ENCODE assay signal across 1 cellular context in the genomic region with DNA sequence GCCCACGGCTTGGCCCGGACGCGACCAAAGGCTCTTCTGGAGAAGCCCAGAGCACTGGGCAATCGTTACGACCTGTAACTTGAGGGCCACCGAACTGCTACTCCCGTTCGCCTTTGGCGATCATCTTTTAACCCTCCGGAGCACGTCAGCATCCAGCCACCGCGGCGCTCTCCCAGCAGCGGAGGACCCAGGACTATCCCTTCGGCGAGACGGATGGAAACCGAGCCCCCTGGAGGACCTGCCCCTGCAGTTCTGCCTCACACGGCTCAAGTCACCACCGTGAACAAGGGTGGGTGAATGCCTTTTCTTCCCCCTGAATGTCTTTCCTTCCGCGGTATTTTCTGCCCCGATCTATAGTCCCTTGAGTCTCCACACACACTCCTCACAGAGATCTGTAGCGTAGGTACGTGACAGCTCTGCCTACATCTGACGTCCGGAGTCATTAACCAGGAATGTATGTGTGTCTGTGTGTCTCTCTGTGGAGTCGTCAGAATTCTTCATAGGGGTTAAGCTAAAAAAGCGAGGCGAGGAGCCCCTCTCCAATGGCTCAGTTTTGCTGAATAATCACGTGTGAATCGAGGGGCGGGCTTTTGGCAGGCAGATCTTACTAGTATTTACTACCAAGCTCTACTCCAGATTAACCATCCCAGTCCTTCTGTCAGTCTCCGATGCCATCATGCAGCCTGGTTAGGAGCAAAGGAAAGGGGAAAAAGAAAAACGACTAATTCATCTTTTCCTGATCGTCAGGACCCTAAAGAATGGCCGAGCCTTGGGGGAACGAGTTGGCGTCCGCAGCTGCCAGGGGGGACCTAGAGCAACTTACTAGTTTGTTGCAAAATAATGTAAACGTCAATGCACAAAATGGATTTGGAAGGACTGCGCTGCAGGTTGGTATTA.
TF ChIP-seq lines count a peak whose summit lies in the region.

A gene (plus strand): TSS at position 635 of the 897 bp plus-strand sequence. CDS start 124 bp downstream, at position 759.

TF ChIP-seq in HepG2, 621 proteins besides CTCF, POLR2A, EP300 and RAD21 (continues in another document):
- TF ChIP-seq, protein P1, sequence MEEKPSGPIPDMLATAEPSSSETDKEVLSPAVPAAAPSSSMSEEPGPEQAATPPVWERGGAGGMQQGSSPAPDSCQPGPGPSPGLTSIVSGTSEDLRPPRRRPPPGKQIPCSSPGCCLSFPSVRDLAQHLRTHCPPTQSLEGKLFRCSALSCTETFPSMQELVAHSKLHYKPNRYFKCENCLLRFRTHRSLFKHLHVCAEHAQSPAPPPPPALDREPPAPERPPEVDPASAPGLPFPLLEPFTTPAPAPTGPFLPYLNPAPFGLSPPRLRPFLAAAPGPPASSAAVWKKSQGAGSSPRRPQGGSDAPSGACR (CRISPR knock-in tag; IDR thresholded peaks at IDR 0.05) = no peak
- TF ChIP-seq, protein P2, sequence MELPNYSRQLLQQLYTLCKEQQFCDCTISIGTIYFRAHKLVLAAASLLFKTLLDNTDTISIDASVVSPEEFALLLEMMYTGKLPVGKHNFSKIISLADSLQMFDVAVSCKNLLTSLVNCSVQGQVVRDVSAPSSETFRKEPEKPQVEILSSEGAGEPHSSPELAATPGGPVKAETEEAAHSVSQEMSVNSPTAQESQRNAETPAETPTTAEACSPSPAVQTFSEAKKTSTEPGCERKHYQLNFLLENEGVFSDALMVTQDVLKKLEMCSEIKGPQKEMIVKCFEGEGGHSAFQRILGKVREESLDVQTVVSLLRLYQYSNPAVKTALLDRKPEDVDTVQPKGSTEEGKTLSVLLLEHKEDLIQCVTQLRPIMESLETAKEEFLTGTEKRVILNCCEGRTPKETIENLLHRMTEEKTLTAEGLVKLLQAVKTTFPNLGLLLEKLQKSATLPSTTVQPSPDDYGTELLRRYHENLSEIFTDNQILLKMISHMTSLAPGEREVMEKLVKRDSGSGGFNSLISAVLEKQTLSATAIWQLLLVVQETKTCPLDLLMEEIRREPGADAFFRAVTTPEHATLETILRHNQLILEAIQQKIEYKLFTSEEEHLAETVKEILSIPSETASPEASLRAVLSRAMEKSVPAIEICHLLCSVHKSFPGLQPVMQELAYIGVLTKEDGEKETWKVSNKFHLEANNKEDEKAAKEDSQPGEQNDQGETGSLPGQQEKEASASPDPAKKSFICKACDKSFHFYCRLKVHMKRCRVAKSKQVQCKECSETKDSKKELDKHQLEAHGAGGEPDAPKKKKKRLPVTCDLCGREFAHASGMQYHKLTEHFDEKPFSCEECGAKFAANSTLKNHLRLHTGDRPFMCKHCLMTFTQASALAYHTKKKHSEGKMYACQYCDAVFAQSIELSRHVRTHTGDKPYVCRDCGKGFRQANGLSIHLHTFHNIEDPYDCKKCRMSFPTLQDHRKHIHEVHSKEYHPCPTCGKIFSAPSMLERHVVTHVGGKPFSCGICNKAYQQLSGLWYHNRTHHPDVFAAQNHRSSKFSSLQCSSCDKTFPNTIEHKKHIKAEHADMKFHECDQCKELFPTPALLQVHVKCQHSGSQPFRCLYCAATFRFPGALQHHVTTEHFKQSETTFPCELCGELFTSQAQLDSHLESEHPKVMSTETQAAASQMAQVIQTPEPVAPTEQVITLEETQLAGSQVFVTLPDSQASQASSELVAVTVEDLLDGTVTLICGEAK (IDR thresholded peaks at IDR 0.05) = no peak
- TF ChIP-seq, protein P2 (CRISPR knock-in tag; IDR thresholded peaks at IDR 0.05) = peak; percentile 56; the same call in 1 of the 2 replicates
- TF ChIP-seq, protein P3, sequence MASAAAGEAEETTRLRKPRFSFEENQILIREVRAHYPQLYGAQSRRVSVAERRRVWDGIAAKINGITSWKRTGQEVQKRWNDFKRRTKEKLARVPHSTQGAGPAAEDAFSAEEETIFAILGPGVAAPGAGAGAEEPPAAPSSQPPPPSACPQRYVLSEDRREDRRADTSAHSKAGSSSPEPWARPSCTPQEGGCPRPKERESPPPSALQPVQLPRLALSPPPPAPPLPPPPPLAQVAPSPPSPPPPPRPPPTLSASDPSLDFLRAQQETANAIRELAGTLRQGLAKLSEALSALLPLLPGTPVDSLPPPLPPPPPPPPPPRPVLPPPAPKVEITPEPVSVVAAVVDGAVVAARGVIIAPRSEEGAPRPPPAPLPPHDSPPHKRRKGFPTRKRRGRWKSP (CRISPR knock-in tag; IDR thresholded peaks at IDR 0.05) = 0 out of 2 replicates have a peak, but pooled peaks have one; percentile 10
- TF ChIP-seq PTBP1 (IDR thresholded peaks at IDR 0.05; ENCODE audit: low read depth, low read length, poor library complexity, severe bottlenecking) (peak; percentile 7), ZBTB7B (CRISPR knock-in tag; IDR thresholded peaks at IDR 0.05) (peak; percentile 17; the same call in 1 of the 2 replicates), ZNF891 (CRISPR knock-in tag; IDR thresholded peaks at IDR 0.05) (0 out of 2 replicates have a peak, but pooled peaks have one; percentile 41), NR1H2 (CRISPR knock-in tag; IDR thresholded peaks at IDR 0.05; ENCODE audit: borderline replicate concordance, low read depth) (no peak), ZNF788 (CRISPR knock-in tag; IDR thresholded peaks at IDR 0.05; ENCODE audit: borderline replicate concordance) (0 out of 2 replicates have a peak, but pooled peaks have one; percentile 44), HDAC1 (CRISPR knock-in tag; IDR thresholded peaks at IDR 0.05) (peak; percentile 49; the same call in 1 of the 2 replicates), IRX3 (CRISPR knock-in tag; IDR thresholded peaks at IDR 0.05; ENCODE audit: borderline replicate concordance, low read depth) (no peak), SNAI1 (CRISPR knock-in tag; IDR thresholded peaks at IDR 0.05; ENCODE audit: borderline replicate concordance) (no peak), MAFK (conservative IDR thresholded peaks at IDR 0.05 in 1 of 2, IDR thresholded peaks at IDR 0.05 in 1 of 2; ENCODE audit: low read length in 2 of 2) (peak; percentile 29 to 55; a peak in 3 of 4 replicates), ZNF547 (CRISPR knock-in tag; IDR thresholded peaks at IDR 0.05) (no peak; the same call in 1 of the 2 replicates), TAF1 (CRISPR knock-in tag; IDR thresholded peaks at IDR 0.05) (peak; percentile 15; the same call in 1 of the 2 replicates), NBN (conservative IDR thresholded peaks at IDR 0.05) (no peak), ZNF264 (CRISPR knock-in tag; IDR thresholded peaks at IDR 0.05) (no peak), ZNF3 (CRISPR knock-in tag; IDR thresholded peaks at IDR 0.05) (no peak)
- TF ChIP-seq, protein P4, sequence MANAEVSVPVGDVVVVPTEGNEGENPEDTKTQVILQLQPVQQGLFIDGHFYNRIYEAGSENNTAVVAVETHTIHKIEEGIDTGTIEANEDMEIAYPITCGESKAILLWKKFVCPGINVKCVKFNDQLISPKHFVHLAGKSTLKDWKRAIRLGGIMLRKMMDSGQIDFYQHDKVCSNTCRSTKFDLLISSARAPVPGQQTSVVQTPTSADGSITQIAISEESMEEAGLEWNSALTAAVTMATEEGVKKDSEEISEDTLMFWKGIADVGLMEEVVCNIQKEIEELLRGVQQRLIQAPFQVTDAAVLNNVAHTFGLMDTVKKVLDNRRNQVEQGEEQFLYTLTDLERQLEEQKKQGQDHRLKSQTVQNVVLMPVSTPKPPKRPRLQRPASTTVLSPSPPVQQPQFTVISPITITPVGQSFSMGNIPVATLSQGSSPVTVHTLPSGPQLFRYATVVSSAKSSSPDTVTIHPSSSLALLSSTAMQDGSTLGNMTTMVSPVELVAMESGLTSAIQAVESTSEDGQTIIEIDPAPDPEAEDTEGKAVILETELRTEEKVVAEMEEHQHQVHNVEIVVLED (CRISPR knock-in tag; IDR thresholded peaks at IDR 0.05; ENCODE audit: borderline replicate concordance) = no peak
- TF ChIP-seq, protein P5, sequence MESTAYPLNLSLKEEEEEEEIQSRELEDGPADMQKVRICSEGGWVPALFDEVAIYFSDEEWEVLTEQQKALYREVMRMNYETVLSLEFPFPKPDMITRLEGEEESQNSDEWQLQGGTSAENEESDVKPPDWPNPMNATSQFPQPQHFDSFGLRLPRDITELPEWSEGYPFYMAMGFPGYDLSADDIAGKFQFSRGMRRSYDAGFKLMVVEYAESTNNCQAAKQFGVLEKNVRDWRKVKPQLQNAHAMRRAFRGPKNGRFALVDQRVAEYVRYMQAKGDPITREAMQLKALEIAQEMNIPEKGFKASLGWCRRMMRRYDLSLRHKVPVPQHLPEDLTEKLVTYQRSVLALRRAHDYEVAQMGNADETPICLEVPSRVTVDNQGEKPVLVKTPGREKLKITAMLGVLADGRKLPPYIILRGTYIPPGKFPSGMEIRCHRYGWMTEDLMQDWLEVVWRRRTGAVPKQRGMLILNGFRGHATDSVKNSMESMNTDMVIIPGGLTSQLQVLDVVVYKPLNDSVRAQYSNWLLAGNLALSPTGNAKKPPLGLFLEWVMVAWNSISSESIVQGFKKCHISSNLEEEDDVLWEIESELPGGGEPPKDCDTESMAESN (CRISPR knock-in tag; conservative IDR thresholded peaks at IDR 0.05) = 0 out of 2 replicates have a peak, but pooled peaks have one; percentile 20
- TF ChIP-seq, protein P6, sequence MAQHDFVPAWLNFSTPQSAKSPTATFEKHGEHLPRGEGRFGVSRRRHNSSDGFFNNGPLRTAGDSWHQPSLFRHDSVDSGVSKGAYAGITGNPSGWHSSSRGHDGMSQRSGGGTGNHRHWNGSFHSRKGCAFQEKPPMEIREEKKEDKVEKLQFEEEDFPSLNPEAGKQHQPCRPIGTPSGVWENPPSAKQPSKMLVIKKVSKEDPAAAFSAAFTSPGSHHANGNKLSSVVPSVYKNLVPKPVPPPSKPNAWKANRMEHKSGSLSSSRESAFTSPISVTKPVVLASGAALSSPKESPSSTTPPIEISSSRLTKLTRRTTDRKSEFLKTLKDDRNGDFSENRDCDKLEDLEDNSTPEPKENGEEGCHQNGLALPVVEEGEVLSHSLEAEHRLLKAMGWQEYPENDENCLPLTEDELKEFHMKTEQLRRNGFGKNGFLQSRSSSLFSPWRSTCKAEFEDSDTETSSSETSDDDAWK (CRISPR knock-in tag; IDR thresholded peaks at IDR 0.05) = no peak
- TF ChIP-seq, protein P7, sequence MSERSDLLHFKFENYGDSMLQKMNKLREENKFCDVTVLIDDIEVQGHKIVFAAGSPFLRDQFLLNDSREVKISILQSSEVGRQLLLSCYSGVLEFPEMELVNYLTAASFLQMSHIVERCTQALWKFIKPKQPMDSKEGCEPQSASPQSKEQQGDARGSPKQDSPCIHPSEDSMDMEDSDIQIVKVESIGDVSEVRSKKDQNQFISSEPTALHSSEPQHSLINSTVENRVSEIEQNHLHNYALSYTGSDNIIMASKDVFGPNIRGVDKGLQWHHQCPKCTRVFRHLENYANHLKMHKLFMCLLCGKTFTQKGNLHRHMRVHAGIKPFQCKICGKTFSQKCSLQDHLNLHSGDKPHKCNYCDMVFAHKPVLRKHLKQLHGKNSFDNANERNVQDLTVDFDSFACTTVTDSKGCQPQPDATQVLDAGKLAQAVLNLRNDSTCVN (CRISPR knock-in tag; IDR thresholded peaks at IDR 0.05; ENCODE audit: borderline replicate concordance) = no peak
- TF ChIP-seq, protein P8, sequence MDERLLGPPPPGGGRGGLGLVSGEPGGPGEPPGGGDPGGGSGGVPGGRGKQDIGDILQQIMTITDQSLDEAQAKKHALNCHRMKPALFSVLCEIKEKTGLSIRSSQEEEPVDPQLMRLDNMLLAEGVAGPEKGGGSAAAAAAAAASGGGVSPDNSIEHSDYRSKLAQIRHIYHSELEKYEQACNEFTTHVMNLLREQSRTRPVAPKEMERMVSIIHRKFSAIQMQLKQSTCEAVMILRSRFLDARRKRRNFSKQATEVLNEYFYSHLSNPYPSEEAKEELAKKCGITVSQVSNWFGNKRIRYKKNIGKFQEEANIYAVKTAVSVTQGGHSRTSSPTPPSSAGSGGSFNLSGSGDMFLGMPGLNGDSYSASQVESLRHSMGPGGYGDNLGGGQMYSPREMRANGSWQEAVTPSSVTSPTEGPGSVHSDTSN (CRISPR knock-in tag; IDR thresholded peaks at IDR 0.05) = no peak
- TF ChIP-seq, protein P9, sequence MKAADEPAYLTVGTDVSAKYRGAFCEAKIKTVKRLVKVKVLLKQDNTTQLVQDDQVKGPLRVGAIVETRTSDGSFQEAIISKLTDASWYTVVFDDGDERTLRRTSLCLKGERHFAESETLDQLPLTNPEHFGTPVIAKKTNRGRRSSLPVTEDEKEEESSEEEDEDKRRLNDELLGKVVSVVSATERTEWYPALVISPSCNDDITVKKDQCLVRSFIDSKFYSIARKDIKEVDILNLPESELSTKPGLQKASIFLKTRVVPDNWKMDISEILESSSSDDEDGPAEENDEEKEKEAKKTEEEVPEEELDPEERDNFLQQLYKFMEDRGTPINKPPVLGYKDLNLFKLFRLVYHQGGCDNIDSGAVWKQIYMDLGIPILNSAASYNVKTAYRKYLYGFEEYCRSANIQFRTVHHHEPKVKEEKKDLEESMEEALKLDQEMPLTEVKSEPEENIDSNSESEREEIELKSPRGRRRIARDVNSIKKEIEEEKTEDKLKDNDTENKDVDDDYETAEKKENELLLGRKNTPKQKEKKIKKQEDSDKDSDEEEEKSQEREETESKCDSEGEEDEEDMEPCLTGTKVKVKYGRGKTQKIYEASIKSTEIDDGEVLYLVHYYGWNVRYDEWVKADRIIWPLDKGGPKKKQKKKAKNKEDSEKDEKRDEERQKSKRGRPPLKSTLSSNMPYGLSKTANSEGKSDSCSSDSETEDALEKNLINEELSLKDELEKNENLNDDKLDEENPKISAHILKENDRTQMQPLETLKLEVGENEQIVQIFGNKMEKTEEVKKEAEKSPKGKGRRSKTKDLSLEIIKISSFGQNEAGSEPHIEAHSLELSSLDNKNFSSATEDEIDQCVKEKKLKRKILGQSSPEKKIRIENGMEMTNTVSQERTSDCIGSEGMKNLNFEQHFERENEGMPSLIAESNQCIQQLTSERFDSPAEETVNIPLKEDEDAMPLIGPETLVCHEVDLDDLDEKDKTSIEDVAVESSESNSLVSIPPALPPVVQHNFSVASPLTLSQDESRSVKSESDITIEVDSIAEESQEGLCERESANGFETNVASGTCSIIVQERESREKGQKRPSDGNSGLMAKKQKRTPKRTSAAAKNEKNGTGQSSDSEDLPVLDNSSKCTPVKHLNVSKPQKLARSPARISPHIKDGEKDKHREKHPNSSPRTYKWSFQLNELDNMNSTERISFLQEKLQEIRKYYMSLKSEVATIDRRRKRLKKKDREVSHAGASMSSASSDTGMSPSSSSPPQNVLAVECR (CRISPR knock-in tag; IDR thresholded peaks at IDR 0.05; ENCODE audit: borderline replicate concordance) = peak; percentile 32; the same call in 1 of the 2 replicates
